Comparison of ENCODE assay signal across 1 cellular context in the genomic region with DNA sequence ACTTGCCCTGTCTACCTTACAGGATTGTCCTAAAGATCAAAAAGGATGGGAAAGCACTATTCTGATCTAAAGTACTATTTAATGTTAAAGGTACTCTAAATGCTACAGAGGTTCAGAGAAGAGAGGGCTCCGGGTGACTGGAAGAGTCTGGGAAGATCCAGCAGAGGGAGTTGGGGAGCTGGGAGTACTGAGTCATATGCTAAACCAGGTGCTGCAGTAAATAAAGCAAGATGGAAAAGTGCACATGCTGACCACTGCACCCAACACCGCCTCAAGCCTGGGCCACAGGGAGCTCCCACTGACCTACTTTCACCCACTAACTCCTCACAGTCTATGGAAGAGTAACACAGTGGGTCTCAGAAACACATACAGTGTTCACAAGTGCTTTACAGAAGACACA.
TF ChIP-seq lines count a peak whose summit lies in the region.

No MANE protein-coding gene starts in this region.

TF ChIP-seq in liver, 16 proteins besides CTCF, POLR2A, EP300 and RAD21 (continued from another document):
- TF ChIP-seq, protein P1, sequence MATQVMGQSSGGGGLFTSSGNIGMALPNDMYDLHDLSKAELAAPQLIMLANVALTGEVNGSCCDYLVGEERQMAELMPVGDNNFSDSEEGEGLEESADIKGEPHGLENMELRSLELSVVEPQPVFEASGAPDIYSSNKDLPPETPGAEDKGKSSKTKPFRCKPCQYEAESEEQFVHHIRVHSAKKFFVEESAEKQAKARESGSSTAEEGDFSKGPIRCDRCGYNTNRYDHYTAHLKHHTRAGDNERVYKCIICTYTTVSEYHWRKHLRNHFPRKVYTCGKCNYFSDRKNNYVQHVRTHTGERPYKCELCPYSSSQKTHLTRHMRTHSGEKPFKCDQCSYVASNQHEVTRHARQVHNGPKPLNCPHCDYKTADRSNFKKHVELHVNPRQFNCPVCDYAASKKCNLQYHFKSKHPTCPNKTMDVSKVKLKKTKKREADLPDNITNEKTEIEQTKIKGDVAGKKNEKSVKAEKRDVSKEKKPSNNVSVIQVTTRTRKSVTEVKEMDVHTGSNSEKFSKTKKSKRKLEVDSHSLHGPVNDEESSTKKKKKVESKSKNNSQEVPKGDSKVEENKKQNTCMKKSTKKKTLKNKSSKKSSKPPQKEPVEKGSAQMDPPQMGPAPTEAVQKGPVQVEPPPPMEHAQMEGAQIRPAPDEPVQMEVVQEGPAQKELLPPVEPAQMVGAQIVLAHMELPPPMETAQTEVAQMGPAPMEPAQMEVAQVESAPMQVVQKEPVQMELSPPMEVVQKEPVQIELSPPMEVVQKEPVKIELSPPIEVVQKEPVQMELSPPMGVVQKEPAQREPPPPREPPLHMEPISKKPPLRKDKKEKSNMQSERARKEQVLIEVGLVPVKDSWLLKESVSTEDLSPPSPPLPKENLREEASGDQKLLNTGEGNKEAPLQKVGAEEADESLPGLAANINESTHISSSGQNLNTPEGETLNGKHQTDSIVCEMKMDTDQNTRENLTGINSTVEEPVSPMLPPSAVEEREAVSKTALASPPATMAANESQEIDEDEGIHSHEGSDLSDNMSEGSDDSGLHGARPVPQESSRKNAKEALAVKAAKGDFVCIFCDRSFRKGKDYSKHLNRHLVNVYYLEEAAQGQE (IDR thresholded peaks at IDR 0.05) = no peak
TF ChIP-seq in liver: peak in this region for 0.
